Comparison of ENCODE assay signal across 1 cellular context in genomic region chr20:31560900-31561598, GRCh38.
A peak's percentile ranks its signal among the peaks of the same experiment; 100 is the strongest.
TF ChIP-seq lines count a peak whose summit lies in the region.

No MANE protein-coding gene starts in this region.

TF ChIP-seq in endothelial cell of umbilical vein, 7 proteins besides CTCF, POLR2A, EP300 and RAD21:
- TF ChIP-seq POLR2AphosphoS5 (IDR thresholded peaks at IDR 0.05; ENCODE audit: insufficient read depth, low read depth, low read length) (peak; percentile 89), JUN (IDR thresholded peaks at IDR 0.05; ENCODE audit: borderline replicate concordance, insufficient read depth, insufficient read length, low read depth) (peak; percentile 97), MAX (IDR thresholded peaks at IDR 0.05; ENCODE audit: insufficient read depth, insufficient read length) (no peak), FOS (IDR thresholded peaks at IDR 0.05; ENCODE audit: borderline replicate concordance, insufficient read depth, low read length) (peak; percentile 99), MYC (IDR thresholded peaks at IDR 0.05; ENCODE audit: low read depth, low read length) (no peak), EZH2 (IDR thresholded peaks at IDR 0.05; ENCODE audit: borderline replicate concordance, low read depth, low read length, severe bottlenecking) (no peak), GATA2 (IDR thresholded peaks at IDR 0.05; ENCODE audit: insufficient read depth, insufficient read length, low read depth, low read length) (no peak)
